ENCODE assay signal across 15 cellular contexts in the genomic region with DNA sequence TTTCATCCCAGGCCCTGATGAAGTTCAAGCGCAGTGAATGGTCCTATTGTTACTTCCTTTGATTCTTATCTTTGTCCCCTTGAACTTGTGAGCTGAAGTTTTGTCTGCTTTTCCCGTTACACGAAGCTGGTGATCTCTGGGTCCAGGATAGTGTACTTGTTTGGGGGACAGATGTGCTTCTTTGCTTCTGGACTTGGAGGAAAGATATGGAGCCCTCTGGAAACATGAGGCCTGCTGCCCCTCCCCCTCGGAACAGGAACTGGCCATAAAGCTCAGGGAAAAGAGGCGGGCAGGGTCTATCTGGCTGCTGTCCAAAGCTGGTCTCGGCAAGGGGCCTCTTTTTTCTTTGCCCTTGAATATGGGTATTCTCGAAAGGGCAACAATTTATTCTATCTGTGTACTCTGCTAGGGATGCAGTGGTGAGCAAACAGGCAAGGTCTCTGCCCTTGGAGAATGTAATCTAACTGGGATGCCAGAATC. TPM values are rescaled to one million over a fixed set of nuclear protein-coding genes. Genes with fewer than 3 reads are reported as not detected.
DNase-seq lines count a peak whose midpoint lies in the region; ATAC-seq and TF ChIP-seq lines count a peak whose summit lies in the region.
"Had no signal": no experiment of that assay in that cellular context is flagged by ENCODE, and none has a peak within 500 bp of the region (broad histone marks: within the 10 kb centered on the region; RNA-seq: fewer than 3 reads in every experiment).

No MANE protein-coding gene starts in this region.

- peaks cover 47% of the 10 kb centered on the region for H3K4me1 Mint-ChIP-seq in T-helper 17 cell

- H3K9me3 ChIP-seq in cardiac muscle cell (ENCODE audit: low read depth) (no peaks in the 10 kb centered on the region), right cardiac atrium (ENCODE audit: control insufficient read depth, low read length) (no peaks in the 10 kb centered on the region), T-helper 17 cell (ENCODE audit: control insufficient read depth, low read length, poor library complexity, severe bottlenecking) (no peaks in the 10 kb centered on the region), left lung (no peaks in the 10 kb centered on the region), GM23248 (ENCODE audit: low read depth) (no peaks in the 10 kb centered on the region)
- H3K9me3 ChIP-seq: SK-N-SH had no signal

- TF ChIP-seq CTCF in cardiac muscle cell (IDR thresholded peaks at IDR 0.05; ENCODE audit: low read depth, low read length) (no peak), left lung (IDR thresholded peaks at IDR 0.05) (no peak)

- H2AFZ ChIP-seq in GM23248: no peak overlapping the region

- no peaks in the 10 kb centered on the region for H3K27me3 ChIP-seq in cardiac muscle cell
- H3K27me3 ChIP-seq in right cardiac atrium (ENCODE audit: control insufficient read depth, insufficient read depth): no peaks in the 10 kb centered on the region
- H3K27me3 ChIP-seq in left lung: no peaks in the 10 kb centered on the region
- H3K27me3 ChIP-seq in GM23248 (replicated peaks; ENCODE audit: insufficient read depth): no peaks in the 10 kb centered on the region
- H3K27me3 ChIP-seq: brain microvascular endothelial cell had no signal

- in situ Hi-C loops in GM23248 (cut with MboI): loop anchor here (25.0 kb wide), 1 partner anchor 292 kb away; the partner anchor contains the start of gene MESP1

- no peaks in the 10 kb centered on the region for H3K9me2 ChIP-seq in GM23248 (ENCODE audit: insufficient read depth)
- H3K9me2 ChIP-seq: SK-N-SH had no signal

- no peaks in the 10 kb centered on the region for H4K20me1 ChIP-seq in GM23248 (ENCODE audit: insufficient read depth)

- H3K27ac ChIP-seq in cardiac muscle cell (peak overlapping the region; percentile 53), right cardiac atrium (ENCODE audit: low read length) (no peak overlapping the region), left lung (peak overlapping the region; percentile 36 to 62), GM23248 (no peak overlapping the region)
- H3K27ac ChIP-seq: brain microvascular endothelial cell had no signal

- WGBS in right cardiac atrium: 43% methylated on average over 7 of the region's 7 CpGs
- 75 to 80% methylated on average over 7 of the region's 7 CpGs for WGBS in GM23248 (ENCODE audit: low coverage in 1 of 2, low lambda C conversion rate in 2 of 2, missing lambda C conversion rate in 2 of 2), 2 experiments

- H3K36me3 ChIP-seq in cardiac muscle cell: no peaks in the 10 kb centered on the region
- no peaks in the 10 kb centered on the region for H3K36me3 ChIP-seq in left lung
- H3K36me3 ChIP-seq in GM23248 (ENCODE audit: low read depth): no peaks in the 10 kb centered on the region
- H3K36me3 ChIP-seq: brain microvascular endothelial cell had no signal

- peak overlapping the region; percentile 14 for H3K27ac Mint-ChIP-seq in T-helper 17 cell
- H3K27ac Mint-ChIP-seq: activated T-helper 2 cell treated with anti-CD3 and anti-CD28 coated beads, Interferon-gamma antibody, Interleukin-2, Interleukin-4, amounts not matched to agents 10 μg/mL and 5 μg/mL and 100 μg/mL, durations not matched to agents 14 hours and 24 hours and 36 hours had no signal

- H3K79me2 ChIP-seq in GM23248 (ENCODE audit: insufficient read depth): peaks cover 40% of the 10 kb centered on the region

- no peak overlapping the region for H3K4me3 Mint-ChIP-seq in T-helper 17 cell

- H3K4me1 ChIP-seq in cardiac muscle cell (ENCODE audit: low read depth) (peaks cover 12% of the 10 kb centered on the region), right cardiac atrium (ENCODE audit: control insufficient read depth, insufficient read depth, low read length) (no peaks in the 10 kb centered on the region), left lung (peaks cover 21 to 69% of the 10 kb centered on the region in 2 donors), GM23248 (ENCODE audit: insufficient read depth) (no peaks in the 10 kb centered on the region)

- H3K36me3 Mint-ChIP-seq in T-helper 17 cell (ENCODE audit: low read depth): peaks cover 2% of the 10 kb centered on the region

- H3K4me3 ChIP-seq in cardiac muscle cell: no peak overlapping the region
- H3K4me3 ChIP-seq in right cardiac atrium (ENCODE audit: low read length): no peak overlapping the region
- H3K4me3 ChIP-seq in left lung: no peak overlapping the region
- no peak overlapping the region for H3K4me3 ChIP-seq in GM23248

- H3F3A ChIP-seq in GM23248 (ENCODE audit: insufficient read depth): no peaks in the 10 kb centered on the region

- no peaks in the 10 kb centered on the region for H3K27me3 Mint-ChIP-seq in T-helper 17 cell

- intact Hi-C loops in right cardiac atrium (cut with DNase I): loop anchor here in 1 of 4 donors (10.0 kb wide), 1 partner anchor 140 kb away; the partner anchor contains the start of gene ARPIN
- intact Hi-C loops in left lung (cut with DNase I): no loop called here

- peak in 1 of 2 donors; percentile 76 for DNase-seq in cardiac muscle cell (ENCODE audit: low read depth in 1 of 2, low spot score in 1 of 2)
- no peak for DNase-seq in right cardiac atrium
- no peak for DNase-seq in T-helper 17 cell
- no peak for DNase-seq in left lung
- DNase-seq in GM23248: no peak
- DNase-seq in Kasumi-1 (lab: John Stamatoyannopoulos, UW): no peak
- DNase-seq: brain microvascular endothelial cell, H7, mammary epithelial cell, NCI-H1105, posterior cingulate gyrus, SK-N-SH had no signal

- ATAC-seq in right cardiac atrium (no peak), T-helper 17 cell (no peak), left lung (no peak), HG03565 (IDR thresholded peaks at IDR 0.05; ENCODE audit: unreplicated experiment) (no peak), GM18907 (IDR thresholded peaks at IDR 0.05; ENCODE audit: unreplicated experiment) (no peak)

- H3K4me2 ChIP-seq in GM23248 (ENCODE audit: unreplicated experiment): no peak overlapping the region
- H3K4me2 ChIP-seq: SK-N-SH had no signal

- no peak overlapping the region for H3K9ac ChIP-seq in GM23248
- H3K9ac ChIP-seq: SK-N-SH had no signal

RNA-seq across cellular contexts. Expression of gene IDH2, which starts 47.6 kb away (rescaled TPM):
- 392 and 406 TPM in 2 replicates for total RNA-seq in cardiac muscle cell
- 673 and 712 TPM in 2 replicates for polyA plus RNA-seq in cardiac muscle cell
- total RNA-seq in right cardiac atrium: 100 to 1,000 TPM; 203 to 246 (median 221) TPM
- 275 TPM for polyA plus RNA-seq in right cardiac atrium
- 10 to 100 TPM; 45.0 to 48.8 TPM for total RNA-seq in T-helper 17 cell
- 10 to 100 TPM; 92.7 to 95.3 TPM for total RNA-seq in left lung
- total RNA-seq in GM23248 (2014; rRNA removed; shearing (Covaris generic)): 58.3 and 67.7 TPM in 2 replicates
- 104 and 109 TPM in 2 replicates for polyA plus RNA-seq in GM23248 (2016; fragmentation: Nextera tagmentation; extraction: Ambion mirVana)

RNA-seq across cellular contexts. Expression of gene ZNF710, which starts 53.5 kb away (rescaled TPM):
- 20.2 and 22.2 TPM in 2 replicates for total RNA-seq in cardiac muscle cell
- 7.8 and 12.0 TPM in 2 replicates for polyA plus RNA-seq in cardiac muscle cell
- 10 to 100 TPM in 1 of 4 donors, 1 to 10 TPM in 3; 6.0 to 10.2 (median 8.1) TPM for total RNA-seq in right cardiac atrium
- polyA plus RNA-seq in right cardiac atrium: 3.4 TPM
- total RNA-seq in T-helper 17 cell: 10 to 100 TPM; 11.7 to 14.4 TPM
- total RNA-seq in left lung: 10 to 100 TPM; 46.2 to 53.7 TPM
- 12.0 and 18.2 TPM in 2 replicates for total RNA-seq in GM23248 (2014; rRNA removed; shearing (Covaris generic))
- polyA plus RNA-seq in GM23248 (2016; fragmentation: Nextera tagmentation; extraction: Ambion mirVana): 2.8 and 2.9 TPM in 2 replicates

Comparison
In these comparisons a context has a peak if more than half of its experiments do, and no peak if none do; other contexts are left out.
1. H3K27ac ChIP-seq: peak in cardiac muscle cell (single experiment) and left lung (2 of 2); none in right cardiac atrium (single experiment) and GM23248 (single experiment).